Comparison of ENCODE assay signal across 8 cellular contexts in the genomic region with DNA sequence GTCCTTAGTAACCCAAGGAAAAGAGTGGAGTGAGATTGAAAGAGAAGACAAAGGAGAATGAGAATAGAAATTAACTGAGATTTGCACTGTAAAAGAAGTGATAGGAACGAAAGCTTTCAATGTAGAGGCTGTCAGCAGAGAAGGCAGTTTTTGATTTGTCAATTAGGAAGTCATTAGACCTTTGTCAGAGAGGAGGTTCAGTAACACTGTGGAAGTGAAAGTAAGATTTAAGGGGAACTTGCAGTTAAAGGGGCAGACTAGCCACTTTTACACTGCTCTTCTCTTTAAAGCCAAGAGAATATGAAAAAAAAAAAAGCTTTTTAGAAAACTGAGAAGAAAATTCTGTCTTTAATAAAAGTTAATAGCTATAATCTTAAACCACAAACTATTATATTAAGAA. TPM values are rescaled to one million over a fixed set of nuclear protein-coding genes. Genes with fewer than 3 reads are reported as not detected.
DNase-seq lines count a peak whose midpoint lies in the region; ATAC-seq and TF ChIP-seq lines count a peak whose summit lies in the region.

No MANE protein-coding gene starts in this region.

- no peak overlapping the region for H3K27ac ChIP-seq in thyroid gland

- no peaks in the 10 kb centered on the region for H3K36me3 ChIP-seq in thyroid gland

- peak overlapping the region; percentile 97 for H3K27ac Mint-ChIP-seq in memory B cell

- peaks cover 3% of the 10 kb centered on the region for H3K36me3 Mint-ChIP-seq in memory B cell

- peaks cover 34% of the 10 kb centered on the region for H3K4me1 Mint-ChIP-seq in memory B cell

- no peaks in the 10 kb centered on the region for H3K27me3 Mint-ChIP-seq in memory B cell

- 62 to 69% methylated on average over 1 of the region's 1 CpG for WGBS in thyroid gland, 2 donors

- no peaks in the 10 kb centered on the region for H3K9me3 Mint-ChIP-seq in memory B cell

- H3K9me3 ChIP-seq in thyroid gland, result no peaks in the 10 kb centered on the region

- H3K27me3 ChIP-seq in thyroid gland, result no peaks in the 10 kb centered on the region

- peak overlapping the region; percentile 86 for H3K4me3 Mint-ChIP-seq in memory B cell

- intact Hi-C loops in thyroid gland (cut with DNase I), result no loop called here

- DNase-seq in NOMO-1 treated with dmso at 0.1 percent for 144 hours (lab: John Stamatoyannopoulos, UW; ENCODE audit: unreplicated experiment) (peak; percentile 86), memory B cell (ENCODE audit: low spot score in 2 of 2) (peak in 1 of 2 donors; percentile 52), NCI-H1417 treated with DMSO at 0.1 percent for 48 hours (lab: John Stamatoyannopoulos, UW) (no peak), GF-D8 (lab: John Stamatoyannopoulos, UW) (no peak), LoVo (ENCODE audit: low spot score) (no peak), thyroid gland (no peak)

- peak; percentile 95 for ATAC-seq in GM18858 (IDR thresholded peaks at IDR 0.05; ENCODE audit: unreplicated experiment)
- ATAC-seq in HG02678 (IDR thresholded peaks at IDR 0.05; ENCODE audit: unreplicated experiment), result peak; percentile 94
- ATAC-seq in memory B cell (ENCODE audit: low read depth), result peak; percentile 89

- H3K4me3 ChIP-seq in thyroid gland (replicated peaks in 1 of 3), result no peak overlapping the region

- TF ChIP-seq CTCF in thyroid gland (IDR thresholded peaks at IDR 0.05), result no peak

- no peaks in the 10 kb centered on the region for H3K4me1 ChIP-seq in thyroid gland

- no peak for TF ChIP-seq POLR2A in thyroid gland (IDR thresholded peaks at IDR 0.05)

RNA-seq across cellular contexts. Expression of a gene that starts 11.5 kb away (rescaled TPM):
- total RNA-seq in thyroid gland, result 1 to 10 TPM in 3 of 4 donors, under 1 TPM in 1; 0.93 to 7.8 (median 4.5) TPM
